In genomic region chr9:32220750-32221149, GRCh38 we compare ENCODE assay signal across 8 cellular contexts.
"Had no signal": no experiment of that assay in that cellular context is flagged by ENCODE, and none has a peak within 500 bp of the region (broad histone marks: within the 10 kb centered on the region; RNA-seq: fewer than 3 reads in every experiment).

No MANE protein-coding gene starts in this region.

- DNase-seq: GOT3, HCEC 1CT, Karpas-422, KBM-7 had no signal

- H3K4me3 Mint-ChIP-seq: IgD-negative memory B cell had no signal

- H3K4me2 ChIP-seq: KMS-11 had no signal

- H3K36me3 Mint-ChIP-seq: IgD-negative memory B cell had no signal

- H3K9ac ChIP-seq: KMS-11 had no signal

- ATAC-seq: HepG2 had no signal

- FAIRE-seq: HepG2 had no signal

- H3K27ac ChIP-seq: HL-60, KMS-11 had no signal

- H3K27ac Mint-ChIP-seq: IgD-negative memory B cell had no signal
